ENCODE assay signal across 8 cellular contexts in genomic region chr1:37946703-37947360, GRCh38.
DNase-seq lines count a peak whose midpoint lies in the region; ATAC-seq and TF ChIP-seq lines count a peak whose summit lies in the region.

Gene INPP5B, minus strand, starts transcription at chr1:37947053. Its CDS starts 745 bp downstream, at chr1:37946308.

- peak within 1 kb of the TSS; percentile 53 to 62 for H3K4me3 ChIP-seq in neutrophil (ENCODE audit: low read depth in 1 of 2, low read length in 1 of 2)
- peak within 1 kb of the TSS; percentile 93 to 100 (median 98) for H3K4me3 ChIP-seq in subcutaneous abdominal adipose tissue (ENCODE audit: low read depth in 1 of 5, low read length in 5 of 5)

- H3K27me3 ChIP-seq in neutrophil: no peaks in the 10 kb centered on the region
- no peaks in the 10 kb centered on the region for H3K27me3 ChIP-seq in subcutaneous abdominal adipose tissue (ENCODE audit: control insufficient read depth in 5 of 5, insufficient read depth in 4 of 5, low read length in 5 of 5)

- peak within 1 kb of the TSS; percentile 83 to 99 (median 97) for H3K9ac ChIP-seq in subcutaneous abdominal adipose tissue (ENCODE audit: low read length in 5 of 5)

- H3K9me3 ChIP-seq in neutrophil (no peaks in the 10 kb centered on the region), subcutaneous abdominal adipose tissue (ENCODE audit: control insufficient read depth in 5 of 5, low read length in 5 of 5) (no peaks in the 10 kb centered on the region)

- peaks cover 18 to 20% of the 10 kb centered on the region in 2 experiments for H3K4me1 ChIP-seq in neutrophil (ENCODE audit: control insufficient read depth in 1 of 2, insufficient read depth in 1 of 2, low read depth in 1 of 2, low read length in 1 of 2)
- peaks cover 8 to 27% (median 24%) of the 10 kb centered on the region in 5 donors for H3K4me1 ChIP-seq in subcutaneous abdominal adipose tissue (ENCODE audit: control insufficient read depth in 5 of 5, insufficient read depth in 5 of 5, low read length in 5 of 5)

- H3K27ac ChIP-seq in neutrophil (peak within 1 kb of the TSS; percentile 50), subcutaneous abdominal adipose tissue (ENCODE audit: low read depth, low read length) (peak within 1 kb of the TSS; percentile 86)

- peaks cover 4% of the 10 kb centered on the region for H3K36me3 ChIP-seq in neutrophil
- peaks cover 3 to 23% (median 15%) of the 10 kb centered on the region in 5 donors for H3K36me3 ChIP-seq in subcutaneous abdominal adipose tissue (ENCODE audit: control insufficient read depth in 5 of 5, insufficient read depth in 5 of 5, low read length in 5 of 5)

- TF ChIP-seq CTCF in neutrophil (IDR thresholded peaks at IDR 0.05): no peak

- peak; percentile 80 for ATAC-seq in HG03108 (IDR thresholded peaks at IDR 0.05; ENCODE audit: unreplicated experiment)

- DNase-seq in activated gamma-delta T cell treated with Interleukin-2 at 50 U/mL for 16 hours: peak; percentile 65
- DNase-seq in activated gamma-delta T cell (lab: John Stamatoyannopoulos, UW): no peak
- DNase-seq in SHP77 treated with DMSO at 0.1 percent for 48 hours (lab: John Stamatoyannopoulos, UW): peak; percentile 63
- DNase-seq in activated naive CD4-positive, alpha-beta T cell treated with Interleukin-2 at 50 U/mL for 16 hours: peak; percentile 70
- peak; percentile 92 for DNase-seq in globus pallidus (ENCODE audit: low spot score)
